9 cellular contexts compared by ENCODE assay signal in the genomic region with DNA sequence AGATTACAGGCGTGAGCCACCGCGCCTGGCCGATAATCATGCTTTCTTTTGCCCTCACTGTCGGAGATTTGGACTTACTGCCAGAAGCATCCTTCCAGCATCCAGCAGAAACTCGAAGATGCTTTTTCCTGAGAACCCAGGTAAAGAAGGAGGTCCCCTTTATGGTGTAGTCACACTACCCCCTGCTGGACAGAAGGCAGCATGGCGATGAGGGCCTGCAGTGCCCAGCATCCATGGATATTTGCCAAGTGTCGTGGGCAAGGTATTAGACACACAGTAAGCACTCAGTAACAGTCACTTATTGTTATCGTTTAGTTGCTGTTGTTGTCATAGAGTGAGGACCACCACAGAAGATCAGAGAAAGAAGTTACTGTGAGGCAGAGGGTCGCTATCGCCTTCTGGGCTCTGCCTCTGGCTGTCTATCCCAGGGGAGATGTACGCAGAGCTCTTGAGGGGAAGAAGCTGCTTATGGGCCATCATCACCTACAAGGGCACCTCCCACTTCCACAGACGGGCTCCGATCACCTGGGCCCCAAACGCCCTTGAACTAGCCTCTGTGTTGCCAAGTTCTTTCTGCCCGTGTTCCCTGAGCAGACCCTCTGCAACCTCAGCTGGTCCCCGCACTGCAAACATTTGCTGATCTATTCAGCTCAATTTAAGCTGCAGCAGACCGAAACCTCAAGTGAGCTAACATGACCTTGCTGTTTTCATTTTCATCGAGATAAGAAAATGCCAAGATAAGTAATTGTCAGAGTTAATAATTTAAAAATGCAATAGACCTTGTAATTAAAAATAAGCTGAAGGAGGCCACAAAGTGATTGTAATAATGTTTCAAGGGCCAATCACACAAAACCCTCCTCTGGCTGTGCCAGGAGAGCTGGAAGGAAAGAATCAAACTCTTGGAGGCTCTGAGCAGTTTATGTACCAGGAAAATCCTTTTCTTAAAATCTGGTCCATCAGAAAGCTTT. TPM values are rescaled to one million over a fixed set of nuclear protein-coding genes. Genes with fewer than 3 reads are reported as not detected.
DNase-seq lines count a peak whose midpoint lies in the region; ATAC-seq, FAIRE-seq and TF ChIP-seq lines count a peak whose summit lies in the region.
"Had no signal": no experiment of that assay in that cellular context is flagged by ENCODE, and none has a peak within 500 bp of the region (broad histone marks: within the 10 kb centered on the region; RNA-seq: fewer than 3 reads in every experiment).

No MANE protein-coding gene starts in this region.

- no peak overlapping the region for H3K9ac ChIP-seq in keratinocyte (ENCODE audit: control insufficient read depth, extremely low read depth, insufficient read depth, low read length)

- FAIRE-seq in keratinocyte (lab: Jason Lieb, UNC) = peak; percentile 17
- FAIRE-seq: TTC549 had no signal

- no peaks in the 10 kb centered on the region for H3K36me3 Mint-ChIP-seq in brain

- H4K20me1 ChIP-seq in keratinocyte (ENCODE audit: control insufficient read depth, extremely low read depth, insufficient read depth, low read length) = no peaks in the 10 kb centered on the region

- H3K9me1 ChIP-seq in keratinocyte (ENCODE audit: control insufficient read depth, extremely low read depth, insufficient read depth, low read length) = no peaks in the 10 kb centered on the region

- POLR2A ChIA-PET in Panc1 (lab: Charles Lee) = interaction anchor here (0.6 kb wide), 1 partner anchor 500 kb away, joined by 4 read pairs; no protein-coding TSS in a partner anchor

- H3K4me1 ChIP-seq in Panc1 (ENCODE audit: control insufficient read depth, insufficient read depth, low read length) (no peaks in the 10 kb centered on the region), keratinocyte (ENCODE audit: control insufficient read depth, extremely low read depth, insufficient read depth, low read length) (no peaks in the 10 kb centered on the region)

- peak; percentile 79 for ATAC-seq in Panc1
- no peak for ATAC-seq in GM19328 (IDR thresholded peaks at IDR 0.05; ENCODE audit: unreplicated experiment)
- no peak for ATAC-seq in HG02623 (IDR thresholded peaks at IDR 0.05; ENCODE audit: unreplicated experiment)

- intact Hi-C loops in Panc1 (cut with micrococcal nuclease; ENCODE audit: unreplicated experiment) = loop anchor here (5.0 kb wide), 1 partner anchor 522 kb away; no protein-coding TSS in a partner anchor

- no TSS peak for BruUV-seq in Panc1 (replicated peaks; lab: Mats Ljungman, UMichigan)

- in situ Hi-C loops in Panc1 (cut with HindIII; ENCODE audit: low pct_unique_long_range_greater_than_20kb, low sequenced_read_pairs) = no loop called here

- no peak overlapping the region for H3K4me3 Mint-ChIP-seq in brain

- no peaks in the 10 kb centered on the region for H3K4me1 Mint-ChIP-seq in brain

- H3K4me3 ChIP-seq in Panc1 (ENCODE audit: low read depth in 2 of 2, low read length in 2 of 2) (no peak overlapping the region), keratinocyte (ENCODE audit: control insufficient read depth in 2 of 3, extremely low read depth in 1 of 3, insufficient read depth in 2 of 3, low read depth in 1 of 3, low read length in 3 of 3) (no peak overlapping the region)

- no peaks in the 10 kb centered on the region for H3K36me3 ChIP-seq in Panc1 (ENCODE audit: control insufficient read depth, insufficient read depth, low read length)
- H3K36me3 ChIP-seq in keratinocyte (ENCODE audit: control insufficient read depth in 2 of 2, extremely low read depth in 1 of 2, insufficient read depth in 2 of 2, low read length in 2 of 2) = no peaks in the 10 kb centered on the region

- DNase-seq in Daoy (ENCODE audit: low read depth) = peak; percentile 75
- peak; percentile 51 for DNase-seq in HT1080 (ENCODE audit: low read depth)
- DNase-seq in Panc1 (ENCODE audit: low read depth, low spot score) = peak; percentile 17
- no peak for DNase-seq in keratinocyte (ENCODE audit: low read depth, low spot score)
- DNase-seq in stimulated activated CD4-positive, alpha-beta T cell treated with anti-CD3 and anti-CD28 coated beads, TNF-alpha, amount 100 ng/mL, for 24 hours (ENCODE audit: low read depth in 3 of 3) = peak in 2 of 3 experiments; percentile 42 to 52

- H3K27ac Mint-ChIP-seq in brain = peak overlapping the region in 3 of 5 experiments; percentile 21 to 81 (median 63)

- H3K27ac ChIP-seq in Panc1 (ENCODE audit: low read length) (no peak overlapping the region), keratinocyte (ENCODE audit: control insufficient read depth, insufficient read depth, low read length) (no peak overlapping the region)

- no peaks in the 10 kb centered on the region for H3K79me2 ChIP-seq in keratinocyte (ENCODE audit: control insufficient read depth, insufficient read depth, low read length)

- no peaks in the 10 kb centered on the region for H3K27me3 Mint-ChIP-seq in brain

- no peaks in the 10 kb centered on the region for H3K27me3 ChIP-seq in Panc1 (ENCODE audit: control insufficient read depth, insufficient read depth, low read length)
- H3K27me3 ChIP-seq in keratinocyte (ENCODE audit: control insufficient read depth, extremely low read depth, insufficient read depth, low read length) = peaks cover 3% of the 10 kb centered on the region

- H3K4me2 ChIP-seq in keratinocyte (ENCODE audit: control insufficient read depth, extremely low read depth, insufficient read depth, low read depth, low read length) = no peak overlapping the region

- no peak overlapping the region for H2AFZ ChIP-seq in keratinocyte (ENCODE audit: control insufficient read depth, low read length)

- peaks cover 0 to 4% (median 0%) of the 10 kb centered on the region in 5 experiments for H3K9me3 Mint-ChIP-seq in brain

- TF ChIP-seq CTCF in Panc1 (IDR thresholded peaks at IDR 0.05) = peak; percentile 77
- TF ChIP-seq CTCF in brain (conservative IDR thresholded peaks at IDR 0.05) = peak; percentile 71 to 84
- peak; percentile 67 to 91 (median 79) for TF ChIP-seq CTCF in keratinocyte (optimal IDR thresholded peaks at IDR 0.05 in 1 of 3, IDR thresholded peaks at IDR 0.05 in 1 of 3, conservative IDR thresholded peaks at IDR 0.05 in 1 of 3; ENCODE audit: extremely low read depth in 1 of 3, insufficient read depth in 2 of 3, low read length in 3 of 3)

- dilution Hi-C loops in keratinocyte (cut with MboI; ENCODE audit: extremely low pct_ligation_motif_present, low sequenced_read_pairs) = no loop called here

- H3K9me3 ChIP-seq in Panc1 (ENCODE audit: control insufficient read depth, insufficient read depth, low read depth, low read length) (no peaks in the 10 kb centered on the region), keratinocyte (ENCODE audit: control insufficient read depth, low read depth, low read length) (no peaks in the 10 kb centered on the region)

- CTCF ChIA-PET in Panc1 (lab: Charles Lee) = interaction anchor here (0.6 kb wide), 1 partner anchor 1438 kb away, joined by 3 read pairs; no protein-coding TSS in a partner anchor

RNA-seq across cellular contexts. Expression of gene C5orf15, which starts 23.9 kb away (rescaled TPM):
- 62.3 and 66.9 TPM in 2 replicates for total RNA-seq in Daoy (2014; rRNA removed; shearing (Covaris generic))
- 57.6 and 64.7 TPM in 2 replicates for total RNA-seq in HT1080 (2014; rRNA removed; shearing (Covaris generic))
- polyA plus RNA-seq in HT1080 (2015; cell fraction: cytosol; rRNA removed) = 108 and 119 TPM in 2 replicates
- 84.7 and 96.4 TPM in 2 replicates for polyA plus RNA-seq in HT1080 (2015; cell fraction: nucleus; rRNA removed)
- total RNA-seq in Panc1 (2021; ENCODE audit: unreplicated experiment) = 63.2 TPM
- polyA plus RNA-seq in Panc1 (2012; ENCODE audit: insufficient read length) = 80.6 TPM
- polyA plus RNA-seq in brain (ENCODE audit: insufficient read depth, low read depth, low replicate concordance) (28.7 TPM), keratinocyte (62.7 to 86.9 TPM (median 72.0 TPM) in 3 replicates)
- polyA plus RNA-seq in keratinocyte (2011; ENCODE audit: low read depth) = 13.4 TPM
- polyA plus RNA-seq in keratinocyte (2011; cell fraction: cytosol; rRNA removed) = 31.6 and 45.0 TPM in 2 replicates
- 118 and 131 TPM in 2 replicates for polyA plus RNA-seq in keratinocyte (2011; cell fraction: nucleus; rRNA removed)
- polyA plus RNA-seq in keratinocyte (2012; ENCODE audit: low replicate concordance) = 21.7 and 43.0 TPM in 2 replicates
- polyA minus RNA-seq in keratinocyte = 19.2 to 41.8 TPM (median 38.2 TPM) in 3 replicates
- 62.9 TPM for polyA minus RNA-seq in keratinocyte (2011; cell fraction: cytosol; rRNA and poly(A)+ RNA removed)
- polyA minus RNA-seq in keratinocyte (2011; cell fraction: nucleus; rRNA and poly(A)+ RNA removed) = 34.4 and 67.2 TPM in 2 replicates
